18 cellular contexts compared by ENCODE assay signal in genomic region chr12:80470403-80470802, GRCh38. TPM values are rescaled to one million over a fixed set of nuclear protein-coding genes. Genes with fewer than 3 reads are reported as not detected.
A peak's percentile ranks its signal among the peaks of the same experiment; 100 is the strongest.
DNase-seq lines count a peak whose midpoint lies in the region; ATAC-seq and TF ChIP-seq lines count a peak whose summit lies in the region.
"Had no signal": no experiment of that assay in that cellular context is flagged by ENCODE, and none has a peak within 500 bp of the region (broad histone marks: within the 10 kb centered on the region; RNA-seq: fewer than 3 reads in every experiment).

No MANE protein-coding gene starts in this region.

- intact Hi-C loops in Right ventricle myocardium inferior (cut with DNase I): loop anchor here (10.0 kb wide), 1 partner anchor 474 kb away; no protein-coding TSS in a partner anchor

- H3K4me1 Mint-ChIP-seq in endodermal cell: no peaks in the 10 kb centered on the region
- H3K4me1 Mint-ChIP-seq: CD4-positive, alpha-beta memory T cell had no signal

- DNase-seq in H7 (peak; percentile 22), NCI-H69 (lab: John Stamatoyannopoulos, UW) (peak; percentile 12), endodermal cell (peak; percentile 43), Right ventricle myocardium inferior (ENCODE audit: missing footprints) (no peak), KG1 (lab: John Stamatoyannopoulos, UW) (no peak)
- DNase-seq: BE2C; CD4-positive, alpha-beta memory T cell; DMS153; DMS79 treated with DMSO at 0.1 percent for 48 hours; EL; GDM1; GOT3 had no signal

- H3K9ac ChIP-seq in endodermal cell (ENCODE audit: extremely low read depth, low read length, poor library complexity, severe bottlenecking): no peak overlapping the region

- no peak overlapping the region for H3K27ac Mint-ChIP-seq in endodermal cell
- H3K27ac Mint-ChIP-seq: CD4-positive, alpha-beta memory T cell had no signal

- no peak for TF ChIP-seq CTCF in endodermal cell (conservative IDR thresholded peaks at IDR 0.05)

- no peak for ATAC-seq in HG02763 (IDR thresholded peaks at IDR 0.05; ENCODE audit: unreplicated experiment)
- no peak for ATAC-seq in HG02678 (IDR thresholded peaks at IDR 0.05; ENCODE audit: unreplicated experiment)
- no peak for ATAC-seq in Right ventricle myocardium inferior
- ATAC-seq: A549, K562 had no signal

- no peaks in the 10 kb centered on the region for H3K27me3 Mint-ChIP-seq in endodermal cell (ENCODE audit: insufficient read depth)
- H3K27me3 Mint-ChIP-seq: CD4-positive, alpha-beta memory T cell had no signal

- H3K4me3 ChIP-seq in H7 (ENCODE audit: insufficient read depth, low read depth, low read length): no peak overlapping the region
- no peak overlapping the region for H3K4me3 ChIP-seq in endodermal cell (ENCODE audit: low read length)
- H3K4me3 ChIP-seq: A549, K562 had no signal

- H3K4me3 Mint-ChIP-seq in endodermal cell: no peak overlapping the region
- H3K4me3 Mint-ChIP-seq: CD4-positive, alpha-beta memory T cell had no signal

- no peaks in the 10 kb centered on the region for H3K27me3 ChIP-seq in H7 (ENCODE audit: control insufficient read depth, insufficient read depth, low read length)
- H3K27me3 ChIP-seq in endodermal cell (ENCODE audit: control insufficient read depth, insufficient read depth, low read length, poor library complexity, severe bottlenecking): no peaks in the 10 kb centered on the region
- H3K27me3 ChIP-seq: BE2C had no signal

- H3K9me3 Mint-ChIP-seq in endodermal cell: peaks cover 2% of the 10 kb centered on the region

- H3K36me3 Mint-ChIP-seq in endodermal cell (ENCODE audit: low read depth): no peaks in the 10 kb centered on the region
- H3K36me3 Mint-ChIP-seq: CD4-positive, alpha-beta memory T cell had no signal

- no peaks in the 10 kb centered on the region for H3K36me3 ChIP-seq in H7 (replicated peaks; ENCODE audit: control insufficient read depth, insufficient read depth, low read length)
- H3K36me3 ChIP-seq in endodermal cell (ENCODE audit: control insufficient read depth, insufficient read depth, low read length): no peaks in the 10 kb centered on the region
- H3K36me3 ChIP-seq: BE2C had no signal

- no peak overlapping the region for H3K27ac ChIP-seq in endodermal cell (ENCODE audit: low read depth, low read length)
- H3K27ac ChIP-seq: A549, C4-2B, HL-60 had no signal

- no peaks in the 10 kb centered on the region for H3K4me1 ChIP-seq in endodermal cell (ENCODE audit: control insufficient read depth, insufficient read depth, low read length)
- H3K4me1 ChIP-seq: A549, BE2C had no signal

- WGBS in endodermal cell (ENCODE audit: insufficient coverage in 1 of 2, insufficient read length in 1 of 2), 2 experiments: 91 to 100% methylated on average over 1 of the region's 1 CpG

- no peaks in the 10 kb centered on the region for H3K9me3 ChIP-seq in endodermal cell (ENCODE audit: control insufficient read depth, low read length)
- H3K9me3 ChIP-seq: A549, BE2C had no signal

RNA-seq across cellular contexts. Expression of gene PTPRQ, which starts 26.4 kb away (rescaled TPM):
- total RNA-seq in H7 (2014; rRNA removed; shearing (Covaris generic)): 0.15 and 0.21 TPM in 2 replicates
- total RNA-seq in endodermal cell: under 1 TPM in 1 of 2 donors, not detected in 1; 0.13 TPM
- 0.18 TPM for polyA plus RNA-seq in endodermal cell (2013, experiment 1 of 2)
- 0.25 TPM for polyA plus RNA-seq in endodermal cell (2013, experiment 2 of 2)
- total RNA-seq in Right ventricle myocardium inferior: 0.70 TPM
- total RNA-seq: CD4-positive, alpha-beta memory T cell; K562 had no signal
- polyA plus RNA-seq: CD4-positive, alpha-beta memory T cell; K562 had no signal

Comparison
In these comparisons a context has a peak if more than half of its experiments do, and no peak if none do; other contexts are left out.
1. DNase-seq: peak in H7 (single experiment), NCI-H69 (single experiment) and endodermal cell (single experiment); none in Right ventricle myocardium inferior (single experiment) and KG1 (single experiment).